31 cellular contexts compared by ENCODE assay signal in the genomic region with DNA sequence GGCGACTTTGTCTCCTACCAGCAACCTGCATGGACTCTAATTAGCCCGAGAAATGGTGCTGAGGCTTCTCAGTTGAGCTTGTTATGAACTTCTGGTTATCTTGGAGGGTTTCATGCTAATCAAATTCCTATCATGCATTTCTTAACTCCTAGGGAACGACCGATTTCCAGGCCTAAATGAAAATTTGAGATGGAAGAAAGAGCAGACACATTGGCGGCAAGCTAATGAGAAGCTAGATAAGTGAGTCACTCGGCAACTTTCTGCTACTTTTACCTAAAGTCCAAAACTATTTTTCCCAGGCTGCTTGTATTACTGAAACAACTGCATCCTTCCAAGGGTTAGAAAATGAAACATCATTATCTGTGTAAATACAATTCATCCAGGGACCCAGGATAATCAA.
"Had no signal": no experiment of that assay in that cellular context is flagged by ENCODE, and none has a peak within 500 bp of the region (broad histone marks: within the 10 kb centered on the region; RNA-seq: fewer than 3 reads in every experiment).

No MANE protein-coding gene starts in this region.

- H3K27ac ChIP-seq: adrenal gland, body of pancreas, heart left ventricle had no signal

- ATAC-seq: activated CD4-positive, alpha-beta T cell treated with anti-CD3 and anti-CD28 coated beads for 36 hours; activated CD8-positive, alpha-beta memory T cell treated with anti-CD3 and anti-CD28 coated beads, Interleukin-2, amount 10 ng/mL, durations not matched to agents 7 days and 5 days; activated CD8-positive, alpha-beta T cell treated with anti-CD3 and anti-CD28 coated beads, Interleukin-2, amount 10 ng/mL, durations not matched to agents 7 days and 5 days; activated naive CD8-positive, alpha-beta T cell treated with anti-CD3 and anti-CD28 coated beads, Interleukin-2, amount 50 U/mL, for 24 hours; activated T-cell treated with anti-CD3 and anti-CD28 coated beads, Interleukin-2, amount 50 U/mL, for 72 hours; body of pancreas; esophagus mucosa; heart left ventricle; T-helper 17 cell had no signal

- H3K27me3 Mint-ChIP-seq: activated CD4-positive, alpha-beta memory T cell treated with anti-CD3 and anti-CD28 coated beads for 36 hours; activated CD4-positive, alpha-beta T cell treated with anti-CD3 and anti-CD28 coated beads for 36 hours; activated CD4-positive, alpha-beta T cell treated with anti-CD3 and anti-CD28 coated beads, Interleukin-2, amount 10 ng/mL, durations not matched to agents 24 days and 14 days; activated CD8-positive, alpha-beta memory T cell treated with anti-CD3 and anti-CD28 coated beads, Interleukin-2, amount 10 ng/mL, durations not matched to agents 7 days and 5 days; activated naive CD4-positive, alpha-beta T cell treated with anti-CD3 and anti-CD28 coated beads, Interleukin-2, amount 50 U/mL, for 24 hours; activated naive CD8-positive, alpha-beta T cell treated with anti-CD3 and anti-CD28 coated beads for 36 hours; activated naive CD8-positive, alpha-beta T cell treated with anti-CD3 and anti-CD28 coated beads, Interleukin-2, amount 50 U/mL, for 24 hours; activated T-cell treated with anti-CD3 and anti-CD28 coated beads, Interleukin-2, amount 50 U/mL, for 24 hours; T-helper 17 cell had no signal

- H3K4me3 Mint-ChIP-seq: activated CD4-positive, alpha-beta memory T cell treated with anti-CD3 and anti-CD28 coated beads for 36 hours; activated CD4-positive, alpha-beta T cell treated with anti-CD3 and anti-CD28 coated beads for 36 hours; activated CD4-positive, alpha-beta T cell treated with anti-CD3 and anti-CD28 coated beads, Interleukin-2, amount 10 ng/mL, durations not matched to agents 24 days and 14 days; activated CD8-positive, alpha-beta memory T cell treated with anti-CD3 and anti-CD28 coated beads, Interleukin-2, amount 10 ng/mL, durations not matched to agents 7 days and 5 days; activated CD8-positive, alpha-beta T cell treated with anti-CD3 and anti-CD28 coated beads, Interleukin-2, amount 10 ng/mL, durations not matched to agents 7 days and 5 days; activated naive CD4-positive, alpha-beta T cell treated with anti-CD3 and anti-CD28 coated beads, Interleukin-2, amount 50 U/mL, for 24 hours; activated naive CD8-positive, alpha-beta T cell treated with anti-CD3 and anti-CD28 coated beads for 36 hours; activated naive CD8-positive, alpha-beta T cell treated with anti-CD3 and anti-CD28 coated beads, Interleukin-2, amount 50 U/mL, for 24 hours; activated T-cell treated with anti-CD3 and anti-CD28 coated beads, Interleukin-2, amount 50 U/mL, for 24 hours; activated T-cell treated with anti-CD3 and anti-CD28 coated beads, Interleukin-2, amount 50 U/mL, for 72 hours; endodermal cell; T-helper 17 cell had no signal

- FAIRE-seq: colon, frontal cortex had no signal

- H3K9me3 ChIP-seq: adrenal gland, body of pancreas, heart left ventricle had no signal

- H3K27ac Mint-ChIP-seq: activated CD4-positive, alpha-beta memory T cell treated with anti-CD3 and anti-CD28 coated beads for 36 hours; activated CD4-positive, alpha-beta T cell treated with anti-CD3 and anti-CD28 coated beads for 36 hours; activated CD4-positive, alpha-beta T cell treated with anti-CD3 and anti-CD28 coated beads, Interleukin-2, amount 10 ng/mL, durations not matched to agents 24 days and 14 days; activated CD8-positive, alpha-beta memory T cell treated with anti-CD3 and anti-CD28 coated beads, Interleukin-2, amount 10 ng/mL, durations not matched to agents 7 days and 5 days; activated CD8-positive, alpha-beta T cell treated with anti-CD3 and anti-CD28 coated beads, Interleukin-2, amount 10 ng/mL, durations not matched to agents 7 days and 5 days; activated naive CD4-positive, alpha-beta T cell treated with anti-CD3 and anti-CD28 coated beads, Interleukin-2, amount 50 U/mL, for 24 hours; activated naive CD8-positive, alpha-beta T cell treated with anti-CD3 and anti-CD28 coated beads for 36 hours; activated naive CD8-positive, alpha-beta T cell treated with anti-CD3 and anti-CD28 coated beads, Interleukin-2, amount 50 U/mL, for 24 hours; activated T-cell treated with anti-CD3 and anti-CD28 coated beads, Interleukin-2, amount 50 U/mL, for 24 hours; activated T-cell treated with anti-CD3 and anti-CD28 coated beads, Interleukin-2, amount 50 U/mL, for 72 hours; endodermal cell had no signal

- H3K4me1 Mint-ChIP-seq: activated CD4-positive, alpha-beta T cell treated with anti-CD3 and anti-CD28 coated beads for 36 hours; activated CD4-positive, alpha-beta T cell treated with anti-CD3 and anti-CD28 coated beads, Interleukin-2, amount 10 ng/mL, durations not matched to agents 24 days and 14 days; activated CD8-positive, alpha-beta memory T cell treated with anti-CD3 and anti-CD28 coated beads, Interleukin-2, amount 10 ng/mL, durations not matched to agents 7 days and 5 days; activated naive CD4-positive, alpha-beta T cell treated with anti-CD3 and anti-CD28 coated beads, Interleukin-2, amount 50 U/mL, for 24 hours; activated naive CD8-positive, alpha-beta T cell treated with anti-CD3 and anti-CD28 coated beads, Interleukin-2, amount 50 U/mL, for 24 hours had no signal

- H3K27me3 ChIP-seq: adrenal gland, body of pancreas, heart left ventricle had no signal

- H3K4me3 ChIP-seq: adrenal gland, body of pancreas, heart left ventricle had no signal

- H3K4me1 ChIP-seq: adrenal gland, body of pancreas, heart left ventricle had no signal

- DNase-seq: activated CD4-positive, alpha-beta memory T cell treated with anti-CD3 and anti-CD28 coated beads for 36 hours; activated CD4-positive, alpha-beta T cell treated with anti-CD3 and anti-CD28 coated beads for 36 hours; activated CD4-positive, alpha-beta T cell treated with anti-CD3 and anti-CD28 coated beads, Interleukin-2, amount 10 ng/mL, durations not matched to agents 24 days and 14 days; activated CD4-positive, CD25-positive, alpha-beta regulatory T cell; activated CD4-positive, CD25-positive, alpha-beta regulatory T cell treated with anti-CD3 and anti-CD28 coated beads, Interleukin-2, amount 50 U/mL, for 72 hours; activated CD8-positive, alpha-beta memory T cell treated with anti-CD3 and anti-CD28 coated beads, Interleukin-2, amount 10 ng/mL, durations not matched to agents 7 days and 5 days; activated CD8-positive, alpha-beta memory T cell treated with anti-CD3 and anti-CD28 coated beads, Interleukin-2, amount 50 U/mL, for 48 hours; activated CD8-positive, alpha-beta T cell treated with anti-CD3 and anti-CD28 coated beads, Interleukin-2, amount 10 ng/mL, durations not matched to agents 7 days and 5 days; activated gamma-delta T cell; activated naive CD4-positive, alpha-beta T cell; activated naive CD8-positive, alpha-beta T cell treated with anti-CD3 and anti-CD28 coated beads for 36 hours; activated naive CD8-positive, alpha-beta T cell treated with anti-CD3 and anti-CD28 coated beads, Interleukin-2, amount 50 U/mL, for 24 hours; activated T-cell treated with anti-CD3 and anti-CD28 coated beads for 4 hours; activated T-cell treated with anti-CD3 and anti-CD28 coated beads, Interleukin-2, amount 50 U/mL, for 24 hours; activated T-cell treated with anti-CD3 and anti-CD28 coated beads, Interleukin-2, amount 50 U/mL, for 72 hours; adrenal gland; amygdala; aorta; body of pancreas; caudate nucleus; cortex of kidney; effector memory CD4-positive, alpha-beta T cell; endodermal cell; foreskin fibroblast; heart left ventricle; T-helper 1 cell; T-helper 17 cell had no signal

- H3K9me3 Mint-ChIP-seq: activated CD4-positive, alpha-beta memory T cell treated with anti-CD3 and anti-CD28 coated beads for 36 hours; activated CD4-positive, alpha-beta T cell treated with anti-CD3 and anti-CD28 coated beads, Interleukin-2, amount 10 ng/mL, durations not matched to agents 24 days and 14 days; activated naive CD4-positive, alpha-beta T cell treated with anti-CD3 and anti-CD28 coated beads, Interleukin-2, amount 50 U/mL, for 24 hours; activated naive CD8-positive, alpha-beta T cell treated with anti-CD3 and anti-CD28 coated beads for 36 hours; activated naive CD8-positive, alpha-beta T cell treated with anti-CD3 and anti-CD28 coated beads, Interleukin-2, amount 50 U/mL, for 24 hours; activated T-cell treated with anti-CD3 and anti-CD28 coated beads, Interleukin-2, amount 50 U/mL, for 24 hours; activated T-cell treated with anti-CD3 and anti-CD28 coated beads, Interleukin-2, amount 50 U/mL, for 72 hours; endodermal cell had no signal
